ENCODE assay signal across 9 cellular contexts in the genomic region with DNA sequence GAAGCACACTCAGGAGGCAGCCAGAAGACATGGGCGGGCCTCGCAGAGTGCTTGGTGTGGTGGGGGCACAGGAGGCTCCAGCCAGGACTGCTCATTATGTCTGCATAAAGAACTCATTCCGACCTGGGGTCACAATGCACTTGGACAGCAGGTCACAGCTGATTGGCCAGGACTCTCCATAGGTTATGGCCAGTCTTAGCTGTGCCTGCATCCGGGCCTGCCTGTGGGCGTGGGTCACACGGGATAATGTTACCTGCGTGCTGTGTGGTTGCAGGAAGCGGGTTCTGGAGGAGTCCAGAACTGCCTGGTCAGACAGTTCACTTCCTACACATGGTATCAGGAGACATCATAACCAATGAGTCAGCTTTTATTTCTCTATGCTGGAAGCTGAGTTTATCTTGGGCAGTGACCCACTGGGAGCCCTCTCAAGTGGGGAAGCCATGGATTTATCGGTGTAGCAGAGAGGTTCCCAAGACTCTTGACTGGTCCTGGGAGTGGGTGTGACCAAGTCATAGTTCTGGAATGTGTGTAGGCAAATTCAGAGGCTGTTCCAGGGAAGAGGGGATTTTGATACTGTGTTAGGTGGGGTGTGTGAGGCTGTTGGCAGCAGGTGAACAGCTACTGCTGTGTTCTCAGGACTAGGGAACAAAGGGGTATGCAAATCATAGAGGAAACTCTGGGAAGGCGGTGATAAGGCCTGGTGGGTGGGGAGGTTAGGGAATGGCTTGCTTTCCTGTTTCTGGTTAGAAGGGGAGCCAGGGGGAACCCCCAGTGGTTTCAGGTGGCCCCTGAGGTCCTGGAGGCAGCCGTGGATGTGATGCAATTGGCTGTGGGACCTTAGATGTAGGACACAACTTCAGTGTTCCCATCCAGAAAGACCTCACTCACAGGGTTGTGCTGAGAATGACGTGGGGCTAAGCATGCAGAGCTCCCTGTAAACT. TPM values are rescaled to one million over a fixed set of nuclear protein-coding genes. Genes with fewer than 3 reads are reported as not detected.
A peak's percentile ranks its signal among the peaks of the same experiment; 100 is the strongest.
DNase-seq lines count a peak whose midpoint lies in the region; ATAC-seq, FAIRE-seq and TF ChIP-seq lines count a peak whose summit lies in the region.
"Had no signal": no experiment of that assay in that cellular context is flagged by ENCODE, and none has a peak within 500 bp of the region (broad histone marks: within the 10 kb centered on the region; RNA-seq: fewer than 3 reads in every experiment).

No MANE protein-coding gene starts in this region.

- 67 to 73% methylated on average over 11 to 12 of the region's 12 CpGs for WGBS in thyroid gland, 2 donors

- H3K4me3 Mint-ChIP-seq in activated T-cell treated with anti-CD3 and anti-CD28 coated beads, Interleukin-2, amount 50 U/mL, for 72 hours = peak overlapping the region; percentile 49 to 65
- no peak overlapping the region for H3K4me3 Mint-ChIP-seq in activated naive CD8-positive, alpha-beta T cell treated with anti-CD3 and anti-CD28 coated beads, Interleukin-2, amount 10 ng/mL, durations not matched to agents 7 days and 5 days

- DNase-seq in activated T-cell treated with anti-CD3 and anti-CD28 coated beads, Interleukin-2, amount 50 U/mL, for 72 hours = no peak
- DNase-seq in activated T-cell treated with anti-CD3 and anti-CD28 coated beads, Interleukin-2, amount 50 U/mL, for 1 hour = no peak
- no peak for DNase-seq in activated naive CD8-positive, alpha-beta T cell treated with anti-CD3 and anti-CD28 coated beads, Interleukin-2, amount 10 ng/mL, durations not matched to agents 7 days and 5 days
- DNase-seq in keratinocyte (ENCODE audit: low read depth, low spot score) (peak; percentile 76), thyroid gland (peak; percentile 31 to 47), germinal center (ENCODE audit: low spot score) (no peak)
- no peak for DNase-seq in activated CD4-positive, alpha-beta T cell treated with anti-CD3 and anti-CD28 coated beads for 48 hours
- DNase-seq: BE2C had no signal

- H3K79me2 ChIP-seq in keratinocyte (ENCODE audit: control insufficient read depth, insufficient read depth, low read length) = no peaks in the 10 kb centered on the region

- H2AFZ ChIP-seq in keratinocyte (ENCODE audit: control insufficient read depth, low read length) = peak overlapping the region; percentile 45

- intact Hi-C loops in thyroid gland (cut with DNase I) = loop anchor here (10.0 kb wide), 1 partner anchor 362 kb away; no protein-coding TSS in a partner anchor

- H3K4me3 ChIP-seq in keratinocyte (ENCODE audit: control insufficient read depth in 2 of 3, extremely low read depth in 1 of 3, insufficient read depth in 2 of 3, low read depth in 1 of 3, low read length in 3 of 3) (no peak overlapping the region), thyroid gland (replicated peaks in 1 of 3) (no peak overlapping the region)

- no peak for TF ChIP-seq CTCF in keratinocyte (optimal IDR thresholded peaks at IDR 0.05 in 1 of 3, IDR thresholded peaks at IDR 0.05 in 1 of 3, conservative IDR thresholded peaks at IDR 0.05 in 1 of 3; ENCODE audit: extremely low read depth in 1 of 3, insufficient read depth in 2 of 3, low read length in 3 of 3)
- no peak for TF ChIP-seq CTCF in thyroid gland (IDR thresholded peaks at IDR 0.05)

- H3K9ac ChIP-seq in keratinocyte (ENCODE audit: control insufficient read depth, extremely low read depth, insufficient read depth, low read length) = peak overlapping the region; percentile 81

- H3K36me3 ChIP-seq in keratinocyte (ENCODE audit: control insufficient read depth in 2 of 2, extremely low read depth in 1 of 2, insufficient read depth in 2 of 2, low read length in 2 of 2) (peaks cover 0 to 2% of the 10 kb centered on the region in 2 experiments), thyroid gland (no peaks in the 10 kb centered on the region)
- H3K36me3 ChIP-seq: BE2C had no signal

- H3K4me1 Mint-ChIP-seq in activated T-cell treated with anti-CD3 and anti-CD28 coated beads, Interleukin-2, amount 50 U/mL, for 72 hours (ENCODE audit: low read depth) = peaks cover 22% of the 10 kb centered on the region
- peaks cover 13% of the 10 kb centered on the region for H3K4me1 Mint-ChIP-seq in activated naive CD8-positive, alpha-beta T cell treated with anti-CD3 and anti-CD28 coated beads, Interleukin-2, amount 10 ng/mL, durations not matched to agents 7 days and 5 days

- H3K27ac ChIP-seq in keratinocyte (ENCODE audit: control insufficient read depth, insufficient read depth, low read length) (peak overlapping the region; percentile 97), thyroid gland (no peak overlapping the region)

- peak overlapping the region; percentile 63 for H3K4me2 ChIP-seq in keratinocyte (ENCODE audit: control insufficient read depth, extremely low read depth, insufficient read depth, low read depth, low read length)

- H3K9me3 Mint-ChIP-seq in activated T-cell treated with anti-CD3 and anti-CD28 coated beads, Interleukin-2, amount 50 U/mL, for 72 hours = no peaks in the 10 kb centered on the region
- no peaks in the 10 kb centered on the region for H3K9me3 Mint-ChIP-seq in activated naive CD8-positive, alpha-beta T cell treated with anti-CD3 and anti-CD28 coated beads, Interleukin-2, amount 10 ng/mL, durations not matched to agents 7 days and 5 days

- no peaks in the 10 kb centered on the region for H4K20me1 ChIP-seq in keratinocyte (ENCODE audit: control insufficient read depth, extremely low read depth, insufficient read depth, low read length)

- H3K27me3 ChIP-seq in keratinocyte (ENCODE audit: control insufficient read depth, extremely low read depth, insufficient read depth, low read length) (no peaks in the 10 kb centered on the region), thyroid gland (no peaks in the 10 kb centered on the region)
- H3K27me3 ChIP-seq: BE2C had no signal

- H3K9me1 ChIP-seq in keratinocyte (ENCODE audit: control insufficient read depth, extremely low read depth, insufficient read depth, low read length) = no peaks in the 10 kb centered on the region

- peak; percentile 38 to 46 for ATAC-seq in activated T-cell treated with anti-CD3 and anti-CD28 coated beads, Interleukin-2, amount 50 U/mL, for 72 hours (replicated peaks in 1 of 2)
- no peak for ATAC-seq in activated naive CD8-positive, alpha-beta T cell treated with anti-CD3 and anti-CD28 coated beads, Interleukin-2, amount 10 ng/mL, durations not matched to agents 7 days and 5 days (ENCODE audit: low read depth)
- ATAC-seq in GM18520 (IDR thresholded peaks at IDR 0.05; ENCODE audit: unreplicated experiment) = no peak

- H3K27ac Mint-ChIP-seq in activated T-cell treated with anti-CD3 and anti-CD28 coated beads, Interleukin-2, amount 50 U/mL, for 72 hours = no peak overlapping the region
- peak overlapping the region; percentile 43 for H3K27ac Mint-ChIP-seq in activated naive CD8-positive, alpha-beta T cell treated with anti-CD3 and anti-CD28 coated beads, Interleukin-2, amount 10 ng/mL, durations not matched to agents 7 days and 5 days

- POLR2A ChIA-PET in activated naive CD8-positive, alpha-beta T cell treated with anti-CD3 and anti-CD28 coated beads, Interleukin-2, amount 10 ng/mL, durations not matched to agents 7 days and 5 days (lab: Charles Lee) = no interaction called here

- H3K9me3 ChIP-seq in keratinocyte (ENCODE audit: control insufficient read depth, low read depth, low read length) (no peaks in the 10 kb centered on the region), thyroid gland (no peaks in the 10 kb centered on the region)
- H3K9me3 ChIP-seq: BE2C had no signal

- TF ChIP-seq POLR2A in thyroid gland (IDR thresholded peaks at IDR 0.05) = no peak

- FAIRE-seq in keratinocyte (lab: Jason Lieb, UNC) = peak; percentile 91

- no peaks in the 10 kb centered on the region for H3K36me3 Mint-ChIP-seq in activated T-cell treated with anti-CD3 and anti-CD28 coated beads, Interleukin-2, amount 50 U/mL, for 72 hours (ENCODE audit: insufficient read depth in 2 of 2)
- no peaks in the 10 kb centered on the region for H3K36me3 Mint-ChIP-seq in activated naive CD8-positive, alpha-beta T cell treated with anti-CD3 and anti-CD28 coated beads, Interleukin-2, amount 10 ng/mL, durations not matched to agents 7 days and 5 days

- dilution Hi-C loops in keratinocyte (cut with MboI; ENCODE audit: extremely low pct_ligation_motif_present, low sequenced_read_pairs) = no loop called here

- no peaks in the 10 kb centered on the region for H3K27me3 Mint-ChIP-seq in activated T-cell treated with anti-CD3 and anti-CD28 coated beads, Interleukin-2, amount 50 U/mL, for 72 hours (ENCODE audit: low read depth)
- H3K27me3 Mint-ChIP-seq in activated naive CD8-positive, alpha-beta T cell treated with anti-CD3 and anti-CD28 coated beads, Interleukin-2, amount 10 ng/mL, durations not matched to agents 7 days and 5 days = peaks cover 7% of the 10 kb centered on the region

- H3K4me1 ChIP-seq in keratinocyte (ENCODE audit: control insufficient read depth, extremely low read depth, insufficient read depth, low read length) (peaks cover 47% of the 10 kb centered on the region), thyroid gland (peaks cover 0 to 10% of the 10 kb centered on the region in 2 donors)

RNA-seq across cellular contexts. Expression of a gene that starts 51.3 kb away (rescaled TPM):
- 1 to 10 TPM; 1.6 to 3.7 TPM for total RNA-seq in activated T-cell treated with anti-CD3 and anti-CD28 coated beads, Interleukin-2, amount 50 U/mL, for 72 hours
- total RNA-seq in activated naive CD8-positive, alpha-beta T cell treated with anti-CD3 and anti-CD28 coated beads, Interleukin-2, amount 10 ng/mL, durations not matched to agents 7 days and 5 days = under 1 TPM; 0.82 to 0.83 TPM
- 4.1 to 25.0 TPM (median 8.7 TPM) in 3 replicates for polyA plus RNA-seq in keratinocyte
- polyA plus RNA-seq in keratinocyte (2011; ENCODE audit: low read depth) = 19.3 TPM
- polyA plus RNA-seq in keratinocyte (2011; cell fraction: cytosol; rRNA removed) = 7.9 and 8.8 TPM in 2 replicates
- 22.3 and 22.9 TPM in 2 replicates for polyA plus RNA-seq in keratinocyte (2011; cell fraction: nucleus; rRNA removed)
- polyA plus RNA-seq in keratinocyte (2012; ENCODE audit: low replicate concordance) = 5.7 and 29.3 TPM in 2 replicates
- polyA minus RNA-seq in keratinocyte = 6.6 to 21.9 TPM (median 11.9 TPM) in 3 replicates
- polyA minus RNA-seq in keratinocyte (2011; cell fraction: cytosol; rRNA and poly(A)+ RNA removed) = 6.9 TPM
- polyA minus RNA-seq in keratinocyte (2011; cell fraction: nucleus; rRNA and poly(A)+ RNA removed) = 15.3 and 18.8 TPM in 2 replicates
- total RNA-seq in thyroid gland = 1 to 10 TPM; 4.4 to 6.2 (median 5.5) TPM

Comparison
In these comparisons a context has a peak if more than half of its experiments do, and no peak if none do; other contexts are left out.
1. ATAC-seq: peak in activated T-cell treated with anti-CD3 and anti-CD28 coated beads, Interleukin-2, amount 50 U/mL, for 72 hours (2 of 2); none in activated naive CD8-positive, alpha-beta T cell treated with anti-CD3 and anti-CD28 coated beads, Interleukin-2, amount 10 ng/mL, durations not matched to agents 7 days and 5 days (single experiment) and GM18520 (single experiment).
2. DNase-seq: peak in keratinocyte (single experiment) and thyroid gland (2 of 2); none in activated T-cell treated with anti-CD3 and anti-CD28 coated beads, Interleukin-2, amount 50 U/mL, for 72 hours (0 of 2), activated T-cell treated with anti-CD3 and anti-CD28 coated beads, Interleukin-2, amount 50 U/mL, for 1 hour (single experiment), activated naive CD8-positive, alpha-beta T cell treated with anti-CD3 and anti-CD28 coated beads, Interleukin-2, amount 10 ng/mL, durations not matched to agents 7 days and 5 days (single experiment), germinal center (single experiment) and activated CD4-positive, alpha-beta T cell treated with anti-CD3 and anti-CD28 coated beads for 48 hours (single experiment).